17 cellular contexts compared by ENCODE assay signal in genomic region chr3:42515976-42516375, GRCh38. TPM values are rescaled to one million over a fixed set of nuclear protein-coding genes. Genes with fewer than 3 reads are reported as not detected.
DNase-seq lines count a peak whose midpoint lies in the region; ATAC-seq and TF ChIP-seq lines count a peak whose summit lies in the region.
"Had no signal": no experiment of that assay in that cellular context is flagged by ENCODE, and none has a peak within 500 bp of the region (broad histone marks: within the 10 kb centered on the region; RNA-seq: fewer than 3 reads in every experiment).

No MANE protein-coding gene starts in this region.

- peaks cover 3 to 19% of the 10 kb centered on the region in 2 donors for H3K4me1 Mint-ChIP-seq in stimulated activated naive B cell treated with anti-CD40 and anti-IgM and Interleukin-4, amounts not matched to agents 10 μg/mL and 1 μg/mL and 100 μg/mL, for 72 hours
- H3K4me1 Mint-ChIP-seq in Caco-2 (ENCODE audit: low read depth, unreplicated experiment), result peaks cover 19% of the 10 kb centered on the region
- H3K4me1 Mint-ChIP-seq: neural crest cell had no signal

- POLR2A ChIA-PET in HEK293 (lab: Yijun Ruan, JAX), result no interaction called here
- POLR2A ChIA-PET in Caco-2 (lab: Charles Lee), result no interaction called here

- ATAC-seq in stimulated activated naive B cell treated with anti-CD40 and anti-IgM and Interleukin-4, amounts not matched to agents 10 μg/mL and 1 μg/mL and 100 μg/mL, for 72 hours (replicated peaks), result no peak
- no peak for ATAC-seq in HG02852 (IDR thresholded peaks at IDR 0.05; ENCODE audit: unreplicated experiment)
- ATAC-seq: SK-N-SH treated with all-trans-retinoic acid at 6 μM for 48 hours had no signal

- no peak for TF ChIP-seq POLR2A in breast epithelium (IDR thresholded peaks at IDR 0.05)

- H3K4me3 Mint-ChIP-seq in stimulated activated naive B cell treated with anti-CD40 and anti-IgM and Interleukin-4, amounts not matched to agents 10 μg/mL and 1 μg/mL and 100 μg/mL, for 72 hours, result no peak overlapping the region
- no peak overlapping the region for H3K4me3 Mint-ChIP-seq in Caco-2 (ENCODE audit: unreplicated experiment)
- H3K4me3 Mint-ChIP-seq: activated naive CD4-positive, alpha-beta T cell treated with anti-CD3 and anti-CD28 coated beads for 36 hours; neural crest cell had no signal

- TF ChIP-seq CTCF in HEK293 (tag by site-specific recombination; IDR thresholded peaks at IDR 0.05) (no peak), breast epithelium (IDR thresholded peaks at IDR 0.05) (no peak), hepatocyte (IDR thresholded peaks at IDR 0.05; ENCODE audit: poor library complexity) (no peak), Caco-2 (IDR thresholded peaks at IDR 0.05; ENCODE audit: insufficient read depth in 1 of 2, low read depth in 1 of 2, low read length in 1 of 2, severe bottlenecking in 1 of 2, unreplicated experiment in 1 of 2) (no peak)

- H2AFZ ChIP-seq in hepatocyte, result no peak overlapping the region

- H3K27ac ChIP-seq in HEK293 (ENCODE audit: extremely low read depth, low read depth, low read length), result no peak overlapping the region
- H3K27ac ChIP-seq in breast epithelium, result peak overlapping the region; percentile 91 to 94
- H3K27ac ChIP-seq in hepatocyte, result peak overlapping the region; percentile 9
- H3K27ac ChIP-seq in SJCRH30, result no peak overlapping the region

- no peaks in the 10 kb centered on the region for H3K27me3 Mint-ChIP-seq in stimulated activated naive B cell treated with anti-CD40 and anti-IgM and Interleukin-4, amounts not matched to agents 10 μg/mL and 1 μg/mL and 100 μg/mL, for 72 hours
- no peaks in the 10 kb centered on the region for H3K27me3 Mint-ChIP-seq in Caco-2 (ENCODE audit: insufficient read depth, unreplicated experiment)

- CTCF ChIA-PET in HEK293 (lab: Yijun Ruan, JAX) (interaction anchor here (0.7 kb wide), 1 partner anchor 1380 kb away, joined by 4 read pairs; no protein-coding TSS in a partner anchor), Caco-2 (lab: Charles Lee) (no interaction called here)

- no peaks in the 10 kb centered on the region for H3K79me2 ChIP-seq in hepatocyte

- H4K20me1 ChIP-seq in hepatocyte (ENCODE audit: insufficient read depth, poor library complexity, severe bottlenecking), result no peaks in the 10 kb centered on the region

- H3K9me3 Mint-ChIP-seq in stimulated activated naive B cell treated with anti-CD40 and anti-IgM and Interleukin-4, amounts not matched to agents 10 μg/mL and 1 μg/mL and 100 μg/mL, for 72 hours, result no peaks in the 10 kb centered on the region
- no peaks in the 10 kb centered on the region for H3K9me3 Mint-ChIP-seq in Caco-2 (ENCODE audit: unreplicated experiment)
- H3K9me3 Mint-ChIP-seq: activated naive CD4-positive, alpha-beta T cell treated with anti-CD3 and anti-CD28 coated beads for 36 hours; neural crest cell had no signal

- H3K4me2 ChIP-seq in hepatocyte, result no peak overlapping the region

- no peaks in the 10 kb centered on the region for H3K9me3 ChIP-seq in HEK293 (ENCODE audit: control insufficient read depth, insufficient read depth, low read depth, low read length)
- H3K9me3 ChIP-seq in breast epithelium, result no peaks in the 10 kb centered on the region
- no peaks in the 10 kb centered on the region for H3K9me3 ChIP-seq in hepatocyte (ENCODE audit: low read depth)
- no peaks in the 10 kb centered on the region for H3K9me3 ChIP-seq in SJCRH30 (replicated peaks)
- H3K9me3 ChIP-seq in Caco-2, result no peaks in the 10 kb centered on the region

- WGBS in hepatocyte (ENCODE audit: low lambda C conversion rate, missing lambda C conversion rate), result 88% methylated on average over 2 of the region's 2 CpGs

- H3K36me3 ChIP-seq in HEK293 (ENCODE audit: control insufficient read depth in 2 of 2, insufficient read depth in 1 of 2, low read length in 2 of 2) (no peaks in the 10 kb centered on the region), breast epithelium (no peaks in the 10 kb centered on the region), hepatocyte (replicated peaks; ENCODE audit: insufficient read depth, low read depth) (no peaks in the 10 kb centered on the region), SJCRH30 (no peaks in the 10 kb centered on the region), Caco-2 (ENCODE audit: control insufficient read depth, insufficient read depth, low read length) (no peaks in the 10 kb centered on the region; the same call in 1 of the 2 replicates)

- H3K27ac Mint-ChIP-seq in stimulated activated naive B cell treated with anti-CD40 and anti-IgM and Interleukin-4, amounts not matched to agents 10 μg/mL and 1 μg/mL and 100 μg/mL, for 72 hours, result peak overlapping the region; percentile 71
- no peak overlapping the region for H3K27ac Mint-ChIP-seq in Caco-2 (ENCODE audit: unreplicated experiment)
- H3K27ac Mint-ChIP-seq: activated naive CD4-positive, alpha-beta T cell treated with anti-CD3 and anti-CD28 coated beads for 36 hours had no signal

- H3K4me1 ChIP-seq in HEK293 (ENCODE audit: control insufficient read depth, insufficient read depth, low read length), result no peaks in the 10 kb centered on the region
- H3K4me1 ChIP-seq in breast epithelium, result peaks cover 4 to 6% of the 10 kb centered on the region in 2 donors
- H3K4me1 ChIP-seq in hepatocyte (ENCODE audit: insufficient read depth), result peaks cover 10% of the 10 kb centered on the region
- H3K4me1 ChIP-seq in SJCRH30, result no peaks in the 10 kb centered on the region
- H3K4me1 ChIP-seq in Caco-2, result peaks cover 18% of the 10 kb centered on the region

- no peak for DNase-seq in breast epithelium (ENCODE audit: low spot score in 2 of 2)
- DNase-seq in hepatocyte (ENCODE audit: low spot score), result no peak
- no peak for DNase-seq in stimulated activated naive B cell treated with anti-CD40 and anti-IgM and Interleukin-4, amounts not matched to agents 10 μg/mL and 1 μg/mL and 100 μg/mL, for 72 hours
- DNase-seq in SJCRH30, result no peak
- no peak for DNase-seq in Caco-2
- DNase-seq: activated CD4-positive, alpha-beta T cell treated with anti-CD3 and anti-CD28 coated beads for 48 hours; activated naive CD4-positive, alpha-beta T cell treated with anti-CD3 and anti-CD28 coated beads for 36 hours; DMS53; effector CD8-positive, alpha-beta T cell; IMR-90; NCI-H2029 had no signal

- H3K36me3 Mint-ChIP-seq in stimulated activated naive B cell treated with anti-CD40 and anti-IgM and Interleukin-4, amounts not matched to agents 10 μg/mL and 1 μg/mL and 100 μg/mL, for 72 hours, result no peaks in the 10 kb centered on the region
- H3K36me3 Mint-ChIP-seq in Caco-2 (ENCODE audit: insufficient read depth, unreplicated experiment), result peaks cover 10% of the 10 kb centered on the region

- no TSS peak for BruUV-seq in Caco-2 (replicated peaks; lab: Mats Ljungman, UMichigan)

- H3K4me3 ChIP-seq in HEK293 (ENCODE audit: low read depth, low read length), result no peak overlapping the region
- no peak overlapping the region for H3K4me3 ChIP-seq in breast epithelium
- no peak overlapping the region for H3K4me3 ChIP-seq in hepatocyte
- no peak overlapping the region for H3K4me3 ChIP-seq in SJCRH30
- H3K4me3 ChIP-seq in Caco-2 (ENCODE audit: low read depth, low read length), result no peak overlapping the region

- intact Hi-C loops in breast epithelium (cut with DNase I; ENCODE audit: low total_unique reads) (no loop called here), Caco-2 (cut with micrococcal nuclease; ENCODE audit: unreplicated experiment) (no loop called here)

- H3K27me3 ChIP-seq in breast epithelium (no peaks in the 10 kb centered on the region), hepatocyte (no peaks in the 10 kb centered on the region), SJCRH30 (no peaks in the 10 kb centered on the region), Caco-2 (replicated peaks; ENCODE audit: control insufficient read depth, insufficient read depth, low read length) (no peaks in the 10 kb centered on the region)

- no peaks in the 10 kb centered on the region for H3K9me2 ChIP-seq in hepatocyte (replicated peaks; ENCODE audit: insufficient read depth)

TF ChIP-seq in HEK293, 187 proteins besides CTCF, POLR2A, EP300 and RAD21:
- peak; percentile 57; the same call in 1 of the 2 replicates for TF ChIP-seq ZNF449 (tag by site-specific recombination; IDR thresholded peaks at IDR 0.05)
- TF ChIP-seq ZNF626 (tag by site-specific recombination; IDR thresholded peaks at IDR 0.05), result no peak

RNA-seq across cellular contexts. Expression of gene VIPR1, which starts 13.5 kb away (rescaled TPM):
- 10 to 100 TPM; 16.3 to 40.2 (median 25.2) TPM for total RNA-seq in breast epithelium
- total RNA-seq in hepatocyte, result 12.2 and 19.2 TPM in 2 replicates
- polyA plus RNA-seq in hepatocyte, result 17.3 and 17.5 TPM in 2 replicates
- not detected in 2 replicates for total RNA-seq in SJCRH30 (2014; rRNA removed; shearing (Covaris generic))
- total RNA-seq in Caco-2 (2022), result 3.7 and 3.8 TPM in 2 replicates
- total RNA-seq: fibroblast of villous mesenchyme, IMR-90, NCI-H460 had no signal
- polyA plus RNA-seq: IMR-90 had no signal

Comparison
In these comparisons a context has a peak if more than half of its experiments do, and no peak if none do; other contexts are left out.
1. H3K27ac ChIP-seq: peak in breast epithelium (2 of 2) and hepatocyte (single experiment); none in HEK293 (single experiment) and SJCRH30 (single experiment).